In genomic region chr5:141369994-141370848, GRCh38 we compare ENCODE assay signal across 8 cellular contexts.
DNase-seq lines count a peak whose midpoint lies in the region; ATAC-seq lines count a peak whose summit lies in the region.

PCDHGB3 (plus strand) TSS chr5:141370242; CDS start chr5:141370395, 153 bp downstream.

- H3K4me3 Mint-ChIP-seq in stimulated activated naive CD8-positive, alpha-beta T cell treated with anti-CD3 and anti-CD28 coated beads, Interleukin-15, amount 100 ng/mL, for 72 hours, result peak within 1 kb of the TSS; percentile 76 to 81

- peak; percentile 11 for DNase-seq in stimulated activated CD4-positive, alpha-beta T cell treated with anti-CD3 and anti-CD28 coated beads, Interleukin-12 subunit alpha, Interleukin-12 subunit beta, amount 100 ng/mL, for 4 hours
- no peak for DNase-seq in stimulated activated CD4-positive, alpha-beta T cell treated with anti-CD3 and anti-CD28 coated beads, Interleukin-2, amount 100 ng/mL, for 48 hours
- DNase-seq in activated CD4-positive, alpha-beta T cell treated with anti-CD3 and anti-CD28 coated beads for 48 hours, result peak; percentile 53
- DNase-seq in foreskin melanocyte (peak; percentile 46), NCI-H128 (lab: John Stamatoyannopoulos, UW; ENCODE audit: unreplicated experiment) (no peak), D341Med (ENCODE audit: low spot score) (no peak)
- peak in 1 of 2 donors; percentile 35 for DNase-seq in stimulated activated naive CD8-positive, alpha-beta T cell treated with anti-CD3 and anti-CD28 coated beads, Interleukin-15, amount 100 ng/mL, for 72 hours

- peaks cover 8% of the 10 kb centered on the region for H3K4me1 Mint-ChIP-seq in stimulated activated naive CD8-positive, alpha-beta T cell treated with anti-CD3 and anti-CD28 coated beads, Interleukin-15, amount 100 ng/mL, for 72 hours

- peak within 1 kb of the TSS in 1 of 2 donors; percentile 85 for H3K27ac Mint-ChIP-seq in stimulated activated naive CD8-positive, alpha-beta T cell treated with anti-CD3 and anti-CD28 coated beads, Interleukin-15, amount 100 ng/mL, for 72 hours

- peaks cover 90% of the 10 kb centered on the region for H3K27me3 Mint-ChIP-seq in stimulated activated naive CD8-positive, alpha-beta T cell treated with anti-CD3 and anti-CD28 coated beads, Interleukin-15, amount 100 ng/mL, for 72 hours

- H3K9me3 Mint-ChIP-seq in stimulated activated naive CD8-positive, alpha-beta T cell treated with anti-CD3 and anti-CD28 coated beads, Interleukin-15, amount 100 ng/mL, for 72 hours, result peaks cover 16 to 47% of the 10 kb centered on the region in 2 donors

- ATAC-seq in HG03097 (IDR thresholded peaks at IDR 0.05; ENCODE audit: low FRiP score, unreplicated experiment), result peak; percentile 68
- peak; percentile 85 for ATAC-seq in stimulated activated naive CD8-positive, alpha-beta T cell treated with anti-CD3 and anti-CD28 coated beads, Interleukin-15, amount 100 ng/mL, for 72 hours

Comparison
In these comparisons a context has a peak if more than half of its experiments do, and no peak if none do; other contexts are left out.
1. DNase-seq: peak in stimulated activated CD4-positive, alpha-beta T cell treated with anti-CD3 and anti-CD28 coated beads, Interleukin-12 subunit alpha, Interleukin-12 subunit beta, amount 100 ng/mL, for 4 hours (single experiment), activated CD4-positive, alpha-beta T cell treated with anti-CD3 and anti-CD28 coated beads for 48 hours (single experiment) and foreskin melanocyte (single experiment); none in stimulated activated CD4-positive, alpha-beta T cell treated with anti-CD3 and anti-CD28 coated beads, Interleukin-2, amount 100 ng/mL, for 48 hours (0 of 2), NCI-H128 (single experiment) and D341Med (single experiment).